Comparison of ENCODE assay signal across 29 cellular contexts in the genomic region with DNA sequence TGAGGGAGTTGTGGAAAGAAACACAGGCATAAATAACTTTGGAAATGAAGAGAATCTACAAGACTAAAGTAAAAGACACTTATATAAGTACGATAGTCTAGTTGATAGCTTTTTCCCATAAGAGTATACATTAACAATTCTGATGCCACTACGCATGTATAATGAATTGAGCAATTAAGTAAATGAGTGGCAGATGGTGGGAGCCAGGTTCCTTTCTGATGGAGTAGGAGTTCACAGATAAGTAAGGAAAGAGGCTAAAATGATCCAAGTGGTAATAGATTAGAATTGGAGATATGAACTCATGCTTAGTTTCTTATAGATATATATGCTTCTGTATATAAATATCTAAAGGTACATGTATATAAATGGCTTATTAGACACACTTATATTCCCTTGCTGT.
"Had no signal": no experiment of that assay in that cellular context is flagged by ENCODE, and none has a peak within 500 bp of the region (broad histone marks: within the 10 kb centered on the region; RNA-seq: fewer than 3 reads in every experiment).

No MANE protein-coding gene starts in this region.

- DNase-seq: activated B cell treated with CpG ODN at 0.5 μM for 24 hours; activated CD4-positive, alpha-beta memory T cell treated with anti-CD3 and anti-CD28 coated beads for 36 hours; activated CD4-positive, alpha-beta T cell treated with anti-CD3 and anti-CD28 coated beads for 4 hours; activated CD4-positive, alpha-beta T cell treated with anti-CD3 and anti-CD28 coated beads, Interleukin-2, amount 10 ng/mL, durations not matched to agents 24 days and 14 days; activated CD4-positive, alpha-beta T cell treated with anti-CD3 and anti-CD28 coated beads, Interleukin-2, amount 50 U/mL, for 1 hour; activated CD4-positive, alpha-beta T cell treated with anti-CD3 and anti-CD28 coated beads, Interleukin-2, amount 50 U/mL, for 4 hours; activated CD4-positive, CD25-positive, alpha-beta regulatory T cell treated with anti-CD3 and anti-CD28 coated beads, Interleukin-2, amount 50 U/mL, for 72 hours; activated CD8-positive, alpha-beta memory T cell treated with anti-CD3 and anti-CD28 coated beads, Interleukin-2, amount 50 U/mL, for 4 hours; activated CD8-positive, alpha-beta T cell treated with anti-CD3 and anti-CD28 coated beads for 36 hours; activated effector memory CD4-positive, alpha-beta T cell treated with anti-CD3 and anti-CD28 coated beads, Interleukin-2, amount 50 U/mL, for 16 hours; activated gamma-delta T cell treated with Interleukin-2 at 50 U/mL for 16 hours; activated naive CD4-positive, alpha-beta T cell; activated naive CD4-positive, alpha-beta T cell treated with anti-CD3 and anti-CD28 coated beads for 36 hours; activated naive CD4-positive, alpha-beta T cell treated with anti-CD3 and anti-CD28 coated beads, Interleukin-2, amount 50 U/mL, for 16 hours; activated naive CD8-positive, alpha-beta T cell treated with anti-CD3 and anti-CD28 coated beads for 36 hours; activated T-cell treated with anti-CD3 and anti-CD28 coated beads for 4 hours; activated T-cell treated with anti-CD3 and anti-CD28 coated beads, Interleukin-2, amount 50 U/mL, for 1 hour; activated T-cell treated with anti-CD3 and anti-CD28 coated beads, Interleukin-2, amount 50 U/mL, for 4 hours; activated T-cell treated with anti-CD3 and anti-CD28 coated beads, Interleukin-2, amount 50 U/mL, for 72 hours; adrenal gland; amniotic stem cell; aorta; body of pancreas; brain microvascular endothelial cell; central memory CD4-positive, alpha-beta T cell; T-helper 2 cell; T-helper 9 cell had no signal

- ATAC-seq: activated CD8-positive, alpha-beta T cell treated with anti-CD3 and anti-CD28 coated beads for 36 hours; activated naive CD4-positive, alpha-beta T cell treated with anti-CD3 and anti-CD28 coated beads, Interleukin-2, amount 50 U/mL, for 72 hours; activated T-cell treated with anti-CD3 and anti-CD28 coated beads, Interleukin-2, amount 50 U/mL, for 4 hours; activated T-cell treated with anti-CD3 and anti-CD28 coated beads, Interleukin-2, amount 50 U/mL, for 72 hours; activated T-helper 17 cell treated with anti-CD3 and anti-CD28 coated beads, Interleukin-2, amount 50 U/mL, for 72 hours; body of pancreas had no signal
